In the genomic region with DNA sequence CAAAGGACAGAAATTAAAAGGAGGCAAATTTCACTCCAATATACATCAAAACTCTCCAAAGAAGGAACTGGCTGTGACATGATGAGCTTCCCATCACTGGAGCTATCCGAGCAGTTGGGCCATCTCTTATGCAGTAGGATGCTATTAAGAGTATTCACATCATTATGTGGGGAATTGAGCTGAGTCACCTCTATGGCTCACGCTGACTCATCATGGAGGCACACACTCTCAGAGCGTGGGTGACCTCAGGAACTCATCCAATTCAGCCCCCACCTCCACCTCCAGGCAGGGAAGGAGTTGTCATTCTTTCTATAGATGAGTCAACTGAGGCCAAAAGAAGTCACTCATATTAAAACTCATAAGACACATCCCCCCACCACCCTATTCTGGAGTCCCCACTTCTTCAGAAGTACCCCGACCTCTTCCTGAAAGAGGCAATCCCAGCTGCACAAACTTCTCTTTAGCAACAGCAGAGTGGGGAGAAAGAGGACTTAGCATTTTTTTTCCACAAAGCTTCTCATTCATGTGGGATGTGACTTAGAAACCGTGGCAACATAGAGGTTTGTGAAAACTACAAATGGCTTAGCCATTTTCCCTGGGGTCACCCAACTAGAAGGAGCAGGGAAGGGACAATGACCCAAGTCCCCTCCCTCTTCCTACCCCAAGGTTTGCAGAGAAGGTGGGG, we compare ENCODE assay signal across 8 cellular contexts. TPM values are rescaled to one million over a fixed set of nuclear protein-coding genes. Genes with fewer than 3 reads are reported as not detected.
DNase-seq lines count a peak whose midpoint lies in the region; ATAC-seq and TF ChIP-seq lines count a peak whose summit lies in the region.

No MANE protein-coding gene starts in this region.

- H3K36me3 ChIP-seq in H7 (replicated peaks; ENCODE audit: control insufficient read depth, insufficient read depth, low read length), result no peaks in the 10 kb centered on the region

- no peak for TF ChIP-seq CTCF in choroid plexus epithelial cell (conservative IDR thresholded peaks at IDR 0.05; ENCODE audit: low read depth, low read length)

- H3K4me3 ChIP-seq in choroid plexus epithelial cell (ENCODE audit: low read depth, low read length), result no peak overlapping the region
- no peak overlapping the region for H3K4me3 ChIP-seq in H7 (ENCODE audit: insufficient read depth, low read depth, low read length)

- intact Hi-C loops in left cardiac atrium (cut with DNase I) (no loop called here), cardiac septum (cut with DNase I) (no loop called here)

- no peaks in the 10 kb centered on the region for H3K27me3 ChIP-seq in H7 (ENCODE audit: control insufficient read depth, insufficient read depth, low read length)

- DNase-seq in left cardiac atrium (peak; percentile 33), cardiac septum (ENCODE audit: low spot score) (no peak), NCI-H226 (peak; percentile 96), choroid plexus epithelial cell (ENCODE audit: low read depth) (peak; percentile 97), H7 (no peak), cortex of kidney (lab: John Stamatoyannopoulos, UW) (no peak)
- peak; percentile 39 to 65 for DNase-seq in stimulated activated CD4-positive, alpha-beta T cell treated with anti-CD3 and anti-CD28 coated beads, Interleukin-12 subunit alpha, Interleukin-12 subunit beta, amount 100 ng/mL, for 24 hours (ENCODE audit: low read depth in 2 of 2)

- ATAC-seq in left cardiac atrium (peak in 1 of 2 donors; percentile 82), GM18519 (IDR thresholded peaks at IDR 0.05; ENCODE audit: low FRiP score, unreplicated experiment) (no peak)

RNA-seq across cellular contexts. Expression of gene ABCC12, which starts 32.5 kb away (rescaled TPM):
- total RNA-seq in left cardiac atrium, result not detected
- not detected for total RNA-seq in cardiac septum
- not detected in 2 replicates for total RNA-seq in H7 (2014; rRNA removed; shearing (Covaris generic))

Comparison
In these comparisons a context has a peak if more than half of its experiments do, and no peak if none do; other contexts are left out.
1. DNase-seq: peak in left cardiac atrium (single experiment), NCI-H226 (single experiment), choroid plexus epithelial cell (single experiment) and stimulated activated CD4-positive, alpha-beta T cell treated with anti-CD3 and anti-CD28 coated beads, Interleukin-12 subunit alpha, Interleukin-12 subunit beta, amount 100 ng/mL, for 24 hours (2 of 2); none in cardiac septum (single experiment), H7 (single experiment) and cortex of kidney (single experiment).